In the genomic region with DNA sequence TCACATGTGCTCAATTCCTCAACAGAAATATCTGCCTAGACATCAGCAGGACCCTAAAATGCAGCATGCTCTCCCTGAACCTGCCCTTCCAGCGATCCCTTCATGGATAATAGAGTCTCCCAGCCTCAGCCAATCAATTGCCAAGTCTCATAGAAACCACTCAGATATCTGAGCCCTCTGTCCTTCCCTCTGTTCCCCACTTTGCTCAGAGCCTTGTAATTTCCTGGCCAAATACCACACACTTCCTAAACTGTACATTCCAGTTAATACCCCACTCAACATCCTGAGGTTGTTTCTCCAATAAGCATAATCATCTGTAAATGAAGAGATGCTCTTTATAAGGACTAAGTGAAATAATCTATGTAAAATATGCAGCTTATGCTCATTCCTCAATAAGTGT, we compare ENCODE assay signal across 26 cellular contexts. TPM values are rescaled to one million over a fixed set of nuclear protein-coding genes. Genes with fewer than 3 reads are reported as not detected.
DNase-seq lines count a peak whose midpoint lies in the region; ATAC-seq, FAIRE-seq and TF ChIP-seq lines count a peak whose summit lies in the region.
"Had no signal": no experiment of that assay in that cellular context is flagged by ENCODE, and none has a peak within 500 bp of the region (broad histone marks: within the 10 kb centered on the region; RNA-seq: fewer than 3 reads in every experiment).

No MANE protein-coding gene starts in this region.

- H3K79me2 ChIP-seq in astrocyte (ENCODE audit: insufficient read depth, low read length) = no peaks in the 10 kb centered on the region
- no peaks in the 10 kb centered on the region for H3K79me2 ChIP-seq in endothelial cell of umbilical vein (ENCODE audit: control insufficient read depth, insufficient read depth, low read length)

- peak overlapping the region; percentile 5 for H3K4me3 Mint-ChIP-seq in astrocyte (ENCODE audit: unreplicated experiment)
- no peak overlapping the region for H3K4me3 Mint-ChIP-seq in activated T-cell treated with anti-CD3 and anti-CD28 coated beads, Interleukin-2, amount 50 U/mL, for 4 hours

- H2AFZ ChIP-seq in astrocyte (ENCODE audit: low read depth, low read length) = peak overlapping the region; percentile 10
- H2AFZ ChIP-seq in endothelial cell of umbilical vein (ENCODE audit: low read depth, low read length) = peak overlapping the region; percentile 61
- H2AFZ ChIP-seq: PC-9 had no signal

- H3K4me1 ChIP-seq in astrocyte (ENCODE audit: insufficient read depth, low read length) = peaks cover 59% of the 10 kb centered on the region
- peaks cover 39% of the 10 kb centered on the region for H3K4me1 ChIP-seq in endothelial cell of umbilical vein (ENCODE audit: control insufficient read depth, extremely low read depth, insufficient read depth, low read length)

- FAIRE-seq in astrocyte (lab: Jason Lieb, UNC) (no peak), endothelial cell of umbilical vein (lab: Jason Lieb, UNC) (peak; percentile 69)
- FAIRE-seq: G401.6, GM12892, HTR-8/SVneo had no signal

- no peak overlapping the region for H3K9ac ChIP-seq in astrocyte (ENCODE audit: low read length)
- no peak overlapping the region for H3K9ac ChIP-seq in endothelial cell of umbilical vein (replicated peaks; ENCODE audit: extremely low read depth, insufficient read depth, low read length)
- H3K9ac ChIP-seq: SK-N-SH had no signal

- H3K9me1 ChIP-seq in endothelial cell of umbilical vein (replicated peaks; ENCODE audit: control insufficient read depth, extremely low read depth, insufficient read depth, low read length) = no peaks in the 10 kb centered on the region

- H3K4me3 ChIP-seq in astrocyte (ENCODE audit: insufficient read depth, low read depth, low read length) (no peak overlapping the region), endothelial cell of umbilical vein (replicated peaks in 1 of 3; ENCODE audit: insufficient read depth in 1 of 3, low read depth in 1 of 3, low read length in 3 of 3) (no peak overlapping the region)
- H3K4me3 ChIP-seq: PC-9 had no signal

- peak; percentile 34 for TF ChIP-seq POLR2A in endothelial cell of umbilical vein (IDR thresholded peaks at IDR 0.05; ENCODE audit: low read depth, low read length)

- intact Hi-C loops in endothelial cell of umbilical vein (cut with micrococcal nuclease) = loop anchor here (10.0 kb wide), 1 partner anchor 276 kb away; the partner anchor contains the start of gene CD58

- no peaks in the 10 kb centered on the region for H3K36me3 Mint-ChIP-seq in astrocyte (ENCODE audit: low read depth, unreplicated experiment)
- no peaks in the 10 kb centered on the region for H3K36me3 Mint-ChIP-seq in activated T-cell treated with anti-CD3 and anti-CD28 coated beads, Interleukin-2, amount 50 U/mL, for 4 hours (ENCODE audit: insufficient read depth)
- H3K36me3 Mint-ChIP-seq: CD4-positive, CD25-positive, alpha-beta regulatory T cell had no signal

- ATAC-seq in activated T-cell treated with anti-CD3 and anti-CD28 coated beads, Interleukin-2, amount 50 U/mL, for 4 hours = no peak
- no peak for ATAC-seq in GM21723 (IDR thresholded peaks at IDR 0.05; ENCODE audit: unreplicated experiment)

- no peaks in the 10 kb centered on the region for H3K27me3 Mint-ChIP-seq in astrocyte (ENCODE audit: low read depth, unreplicated experiment)
- H3K27me3 Mint-ChIP-seq in activated T-cell treated with anti-CD3 and anti-CD28 coated beads, Interleukin-2, amount 50 U/mL, for 4 hours (ENCODE audit: low read depth) = no peaks in the 10 kb centered on the region
- H3K27me3 Mint-ChIP-seq: CD4-positive, CD25-positive, alpha-beta regulatory T cell had no signal

- TF ChIP-seq CTCF in astrocyte (IDR thresholded peaks at IDR 0.05; ENCODE audit: insufficient read depth, low read depth, low read length) (no peak), endothelial cell of umbilical vein (IDR thresholded peaks at IDR 0.05; ENCODE audit: extremely low read depth in 1 of 2, insufficient read depth in 1 of 2, low read depth in 1 of 2, low read length in 2 of 2) (no peak)

- peak overlapping the region; percentile 23 for H3K27ac Mint-ChIP-seq in astrocyte (ENCODE audit: unreplicated experiment)
- H3K27ac Mint-ChIP-seq: CD4-positive, CD25-positive, alpha-beta regulatory T cell had no signal

- H3K27me3 ChIP-seq in astrocyte (ENCODE audit: insufficient read depth, low read length) (no peaks in the 10 kb centered on the region), endothelial cell of umbilical vein (ENCODE audit: control insufficient read depth in 2 of 2, insufficient read depth in 2 of 2, low read length in 2 of 2) (no peaks in the 10 kb centered on the region)
- H3K27me3 ChIP-seq: BE2C had no signal

- H3K27ac ChIP-seq in astrocyte (ENCODE audit: low read depth, low read length) (peak overlapping the region; percentile 48), endothelial cell of umbilical vein (ENCODE audit: insufficient read depth, low read depth, low read length) (peak overlapping the region; percentile 57)
- H3K27ac ChIP-seq: PC-9, RWPE1 had no signal

- DNase-seq in HCEC 1CT (peak; percentile 18), astrocyte (ENCODE audit: low read depth) (peak; percentile 57), endothelial cell of umbilical vein (ENCODE audit: low read depth, low spot score) (peak; percentile 74), pulmonary artery endothelial cell (ENCODE audit: low read depth, low spot score) (peak; percentile 27), islet precursor cell (no peak), kidney tubule cell (ENCODE audit: low spot score) (no peak)
- no peak for DNase-seq in activated T-cell treated with anti-CD3 and anti-CD28 coated beads, Interleukin-2, amount 50 U/mL, for 4 hours
- DNase-seq: BE2C; CD4-positive, CD25-positive, alpha-beta regulatory T cell; DMS79; GOT3; KG1; NCI-H1105; NCI-H146; NCI-H2029; NCI-H226; NCI-H510A treated with DMSO at 0.1 percent for 48 hours; NCI-H748 treated with DMSO at 0.1 percent for 48 hours; PC-9; SHP77 treated with DMSO at 0.1 percent for 48 hours; SK-N-SH had no signal

- peaks cover 4% of the 10 kb centered on the region for H3K9me3 Mint-ChIP-seq in astrocyte (ENCODE audit: unreplicated experiment)
- peaks cover 4% of the 10 kb centered on the region for H3K9me3 Mint-ChIP-seq in activated T-cell treated with anti-CD3 and anti-CD28 coated beads, Interleukin-2, amount 50 U/mL, for 4 hours

- dilution Hi-C loops in endothelial cell of umbilical vein (cut with MboI; ENCODE audit: extremely low pct_ligation_motif_present, low sequenced_read_pairs) = no loop called here

- H4K20me1 ChIP-seq in astrocyte (ENCODE audit: insufficient read depth, low read length) (no peaks in the 10 kb centered on the region), endothelial cell of umbilical vein (replicated peaks; ENCODE audit: control insufficient read depth, extremely low read depth, insufficient read depth, low read length) (no peaks in the 10 kb centered on the region)

- no TSS peak for BruUV-seq in endothelial cell of umbilical vein (replicated peaks; lab: Mats Ljungman, UMichigan)

- H3K9me3 ChIP-seq in astrocyte (ENCODE audit: insufficient read depth, low read depth, low read length) = no peaks in the 10 kb centered on the region
- H3K9me3 ChIP-seq in endothelial cell of umbilical vein (replicated peaks; ENCODE audit: control insufficient read depth, insufficient read depth, low read length) = no peaks in the 10 kb centered on the region
- H3K9me3 ChIP-seq: BE2C, SK-N-SH had no signal

- POLR2A ChIA-PET in endothelial cell of umbilical vein (lab: Charles Lee) = no interaction called here

- H3K4me2 ChIP-seq in astrocyte (ENCODE audit: low read length) (peak overlapping the region; percentile 27), endothelial cell of umbilical vein (ENCODE audit: insufficient read depth, low read length) (peak overlapping the region; percentile 62)
- H3K4me2 ChIP-seq: PC-9, SK-N-SH had no signal

- peaks cover 70% of the 10 kb centered on the region for H3K4me1 Mint-ChIP-seq in astrocyte (ENCODE audit: low read depth, unreplicated experiment)
- peaks cover 35% of the 10 kb centered on the region for H3K4me1 Mint-ChIP-seq in activated T-cell treated with anti-CD3 and anti-CD28 coated beads, Interleukin-2, amount 50 U/mL, for 4 hours (ENCODE audit: low read depth)

- H3K36me3 ChIP-seq in astrocyte (ENCODE audit: insufficient read depth, low read length) (no peaks in the 10 kb centered on the region), endothelial cell of umbilical vein (ENCODE audit: control insufficient read depth in 2 of 2, extremely low read depth in 1 of 2, insufficient read depth in 2 of 2, low read length in 2 of 2) (no peaks in the 10 kb centered on the region)
- H3K36me3 ChIP-seq: BE2C had no signal

- CTCF ChIA-PET in endothelial cell of umbilical vein (lab: Charles Lee) = interaction anchor here (1.0 kb wide), 1 partner anchor 9 kb away, joined by 3 read pairs; no protein-coding TSS in a partner anchor

TF ChIP-seq in endothelial cell of umbilical vein, 7 proteins besides CTCF, POLR2A, EP300 and RAD21:
- TF ChIP-seq EZH2 (IDR thresholded peaks at IDR 0.05; ENCODE audit: borderline replicate concordance, low read depth, low read length, severe bottlenecking) (no peak), MYC (IDR thresholded peaks at IDR 0.05; ENCODE audit: low read depth, low read length) (no peak), FOS (IDR thresholded peaks at IDR 0.05; ENCODE audit: borderline replicate concordance, insufficient read depth, low read length) (peak; percentile 59), POLR2AphosphoS5 (IDR thresholded peaks at IDR 0.05; ENCODE audit: insufficient read depth, low read depth, low read length) (peak; percentile 56), GATA2 (IDR thresholded peaks at IDR 0.05; ENCODE audit: insufficient read depth, insufficient read length, low read depth, low read length) (peak; percentile 33), JUN (IDR thresholded peaks at IDR 0.05; ENCODE audit: borderline replicate concordance, insufficient read depth, insufficient read length, low read depth) (no peak)
- TF ChIP-seq, protein P1, sequence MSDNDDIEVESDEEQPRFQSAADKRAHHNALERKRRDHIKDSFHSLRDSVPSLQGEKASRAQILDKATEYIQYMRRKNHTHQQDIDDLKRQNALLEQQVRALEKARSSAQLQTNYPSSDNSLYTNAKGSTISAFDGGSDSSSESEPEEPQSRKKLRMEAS (IDR thresholded peaks at IDR 0.05; ENCODE audit: insufficient read depth, insufficient read length) = no peak

RNA-seq across cellular contexts. Expression of gene PTGFRN, which starts 59.3 kb away (rescaled TPM):
- total RNA-seq in astrocyte (157 and 213 TPM in 2 replicates), endothelial cell of umbilical vein (60.7 and 71.6 TPM in 2 replicates), pulmonary artery endothelial cell (59.4 and 68.5 TPM in 2 replicates)
- polyA plus RNA-seq in endothelial cell of umbilical vein = 30.6 and 39.6 TPM in 2 replicates
- polyA plus RNA-seq in endothelial cell of umbilical vein (2011; cell fraction: cytosol; rRNA removed) = 50.0 and 51.8 TPM in 2 replicates
- polyA plus RNA-seq in endothelial cell of umbilical vein (2011; cell fraction: nucleus; rRNA removed) = 30.1 and 35.3 TPM in 2 replicates
- 65.1 and 90.3 TPM in 2 replicates for polyA plus RNA-seq in endothelial cell of umbilical vein (2012)
- 88.1 and 118 TPM in 2 replicates for polyA minus RNA-seq in endothelial cell of umbilical vein
- polyA minus RNA-seq in endothelial cell of umbilical vein (2011; cell fraction: cytosol; rRNA and poly(A)+ RNA removed) = 12.9 TPM
- polyA minus RNA-seq in endothelial cell of umbilical vein (2011; cell fraction: nucleus; rRNA and poly(A)+ RNA removed) = 25.9 and 39.5 TPM in 2 replicates
- 10 to 100 TPM in 2 of 3 donors, 1 to 10 TPM in 1; 10.0 to 17.0 (median 15.5) TPM for total RNA-seq in activated T-cell treated with anti-CD3 and anti-CD28 coated beads, Interleukin-2, amount 50 U/mL, for 4 hours

Comparison
In these comparisons a context has a peak if more than half of its experiments do, and no peak if none do; other contexts are left out.
1. DNase-seq: peak in HCEC 1CT (single experiment), astrocyte (single experiment), endothelial cell of umbilical vein (single experiment) and pulmonary artery endothelial cell (single experiment); none in activated T-cell treated with anti-CD3 and anti-CD28 coated beads, Interleukin-2, amount 50 U/mL, for 4 hours (single experiment), islet precursor cell (single experiment) and kidney tubule cell (single experiment).